In the genomic region with DNA sequence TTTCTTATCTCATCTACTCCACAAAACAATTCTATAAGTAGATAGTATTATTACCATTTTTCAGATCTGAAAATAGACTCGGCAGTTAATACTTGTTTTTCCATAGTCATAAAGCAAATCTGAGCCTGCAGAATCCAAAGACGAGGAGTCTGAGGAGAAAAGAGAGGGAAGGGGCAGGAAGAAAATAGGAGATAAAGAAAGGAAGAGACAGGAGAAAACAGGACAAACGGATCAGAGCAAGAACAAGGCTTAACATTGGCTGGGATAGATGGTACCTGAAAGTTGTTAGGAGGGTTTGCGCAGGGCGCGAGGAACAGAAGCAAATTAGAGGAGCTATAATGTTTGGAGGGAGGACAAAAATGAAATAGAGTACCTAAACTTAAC, we compare ENCODE assay signal across 8 cellular contexts. TPM values are rescaled to one million over a fixed set of nuclear protein-coding genes. Genes with fewer than 3 reads are reported as not detected.
DNase-seq lines count a peak whose midpoint lies in the region; ATAC-seq and TF ChIP-seq lines count a peak whose summit lies in the region.

No MANE protein-coding gene starts in this region.

- H3K4me3 ChIP-seq in left ventricle myocardium inferior: peak overlapping the region; percentile 88
- peak overlapping the region; percentile 96 for H3K4me3 ChIP-seq in brain microvascular endothelial cell (ENCODE audit: low read depth, low read length)
- peak overlapping the region; percentile 79 for H3K4me3 ChIP-seq in mesodermal cell (ENCODE audit: extremely low read depth, insufficient read depth, low read length, poor library complexity, severe bottlenecking)
- peak overlapping the region; percentile 76 to 82 for H3K4me3 ChIP-seq in vagina

- no peaks in the 10 kb centered on the region for H3K27me3 ChIP-seq in left ventricle myocardium inferior (ENCODE audit: low read depth)
- no peaks in the 10 kb centered on the region for H3K27me3 ChIP-seq in brain microvascular endothelial cell (replicated peaks)
- H3K27me3 ChIP-seq in vagina: no peaks in the 10 kb centered on the region

- peaks cover 66% of the 10 kb centered on the region for H3K4me1 ChIP-seq in left ventricle myocardium inferior
- H3K4me1 ChIP-seq in mesodermal cell (ENCODE audit: control insufficient read depth, insufficient read depth, low read length, poor library complexity, severe bottlenecking): peaks cover 5% of the 10 kb centered on the region
- peaks cover 20% of the 10 kb centered on the region for H3K4me1 ChIP-seq in vagina

- no peaks in the 10 kb centered on the region for H3K9me3 ChIP-seq in left ventricle myocardium inferior (replicated peaks)
- H3K9me3 ChIP-seq in mesodermal cell (ENCODE audit: control insufficient read depth, low read length): no peaks in the 10 kb centered on the region
- H3K9me3 ChIP-seq in vagina: no peaks in the 10 kb centered on the region

- no peak for DNase-seq in left ventricle myocardium inferior
- DNase-seq in left ventricle myocardium superior: no peak
- DNase-seq in brain microvascular endothelial cell: no peak
- DNase-seq in vagina (ENCODE audit: extremely low spot score in 2 of 2): no peak
- DNase-seq in RPMI8226: no peak
- DNase-seq in UCSD-AML1 (lab: John Stamatoyannopoulos, UW; ENCODE audit: unreplicated experiment): no peak
- no peak for DNase-seq in AG08396 (ENCODE audit: low spot score)

- TF ChIP-seq CTCF in left ventricle myocardium inferior (IDR thresholded peaks at IDR 0.05; ENCODE audit: borderline replicate concordance) (no peak), brain microvascular endothelial cell (IDR thresholded peaks at IDR 0.05; ENCODE audit: low read depth, low read length, missing control alignments) (no peak), vagina (IDR thresholded peaks at IDR 0.05) (no peak)

- WGBS in mesodermal cell (ENCODE audit: insufficient coverage in 2 of 2), 2 experiments: 68 to 69% methylated on average over 4 to 5 of the region's 6 CpGs

- in situ Hi-C loops in brain microvascular endothelial cell (cut with HindIII; ENCODE audit: low pct_ligation_motif_present, low sequenced_read_pairs): no loop called here

- no peak for TF ChIP-seq POLR2A in vagina (IDR thresholded peaks at IDR 0.05)

- intact Hi-C loops in left ventricle myocardium inferior (cut with micrococcal nuclease): no loop called here
- intact Hi-C loops in left ventricle myocardium superior (cut with micrococcal nuclease): no loop called here
- intact Hi-C loops in vagina (cut with DNase I): no loop called here

- H3K36me3 ChIP-seq in left ventricle myocardium inferior (peaks cover 7% of the 10 kb centered on the region), brain microvascular endothelial cell (replicated peaks) (peaks cover 1% of the 10 kb centered on the region), mesodermal cell (ENCODE audit: control insufficient read depth, insufficient read depth, low read length) (peaks cover 14% of the 10 kb centered on the region), vagina (no peaks in the 10 kb centered on the region)

- no peak for ATAC-seq in left ventricle myocardium superior

- peak overlapping the region; percentile 95 for H3K27ac ChIP-seq in left ventricle myocardium inferior (replicated peaks)
- peak overlapping the region; percentile 99 for H3K27ac ChIP-seq in brain microvascular endothelial cell
- H3K27ac ChIP-seq in mesodermal cell (ENCODE audit: low read depth, low read length, severe bottlenecking): peak overlapping the region; percentile 94
- peak overlapping the region; percentile 81 for H3K27ac ChIP-seq in vagina

RNA-seq across cellular contexts. Expression of gene PPIL1, which starts 0.6 kb away (rescaled TPM):
- total RNA-seq in left ventricle myocardium inferior (69.1 TPM), left ventricle myocardium superior (60.3 TPM), vagina (18.9 TPM)
- 43.4 TPM for polyA plus RNA-seq in mesodermal cell (2013, experiment 1 of 2)
- 44.6 TPM for polyA plus RNA-seq in mesodermal cell (2013, experiment 2 of 2)

RNA-seq across cellular contexts. Expression of gene C6orf89, which starts 10.5 kb away (rescaled TPM):
- 76.4 TPM for total RNA-seq in left ventricle myocardium inferior
- total RNA-seq in left ventricle myocardium superior: 76.6 TPM
- 24.3 TPM for polyA plus RNA-seq in mesodermal cell (2013, experiment 1 of 2)
- 23.2 TPM for polyA plus RNA-seq in mesodermal cell (2013, experiment 2 of 2)
- 36.8 TPM for total RNA-seq in vagina

RNA-seq across cellular contexts. Expression of gene CPNE5, which starts 36.0 kb away (rescaled TPM):
- total RNA-seq in left ventricle myocardium inferior (26.5 TPM), left ventricle myocardium superior (20.4 TPM), vagina (6.6 TPM)
- 2.8 TPM for polyA plus RNA-seq in mesodermal cell (2013, experiment 1 of 2)
- 2.9 TPM for polyA plus RNA-seq in mesodermal cell (2013, experiment 2 of 2)
